In genomic region chr1:234604393-234604725, GRCh38 we compare ENCODE assay signal across 1 cellular context.
TF ChIP-seq lines count a peak whose summit lies in the region.

No MANE protein-coding gene starts in this region.

TF ChIP-seq in HepG2, 621 proteins besides CTCF, POLR2A, EP300 and RAD21 (continued from another document):
- TF ChIP-seq ZFP91 (CRISPR knock-in tag; IDR thresholded peaks at IDR 0.05; ENCODE audit: borderline replicate concordance) (no peak), ZKSCAN8 (CRISPR knock-in tag; IDR thresholded peaks at IDR 0.05; ENCODE audit: borderline replicate concordance) (no peak), LRRFIP1 (CRISPR knock-in tag; conservative IDR thresholded peaks at IDR 0.05) (no peak), IRX3 (CRISPR knock-in tag; IDR thresholded peaks at IDR 0.05; ENCODE audit: borderline replicate concordance, low read depth) (no peak), ZBTB1 (CRISPR knock-in tag; IDR thresholded peaks at IDR 0.05; ENCODE audit: borderline replicate concordance) (no peak), ZNF138 (CRISPR knock-in tag; IDR thresholded peaks at IDR 0.05; ENCODE audit: low read depth) (no peak)
